In the genomic region with DNA sequence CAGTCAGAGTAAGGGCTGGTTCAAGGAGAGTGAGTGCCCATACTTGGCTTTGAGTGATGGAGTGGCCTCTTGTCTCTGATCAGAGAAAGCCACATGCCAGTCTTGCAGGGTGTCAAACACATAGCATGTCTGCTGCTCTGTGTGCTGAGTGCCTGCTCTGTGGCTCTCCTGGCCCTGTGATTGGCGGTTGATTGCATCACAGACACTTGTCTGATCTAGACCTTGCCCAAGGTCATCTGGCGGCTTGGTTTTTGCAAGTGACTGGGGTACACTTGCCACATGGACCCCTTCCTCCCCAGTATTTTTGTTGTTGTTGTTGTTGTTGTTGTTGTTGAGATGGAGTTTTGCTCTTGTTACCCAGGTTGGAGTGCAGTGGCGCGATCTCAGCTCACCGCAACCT, we compare ENCODE assay signal across 1 cellular context.
A peak's percentile ranks its signal among the peaks of the same experiment; 100 is the strongest.
TF ChIP-seq lines count a peak whose summit lies in the region.

No MANE protein-coding gene starts in this region.

TF ChIP-seq in K562, 482 proteins besides CTCF, POLR2A, EP300 and RAD21 (continued from another document and continues in another):
- TF ChIP-seq CEBPZ (IDR thresholded peaks at IDR 0.05; ENCODE audit: borderline replicate concordance, low read depth, low read length) (no peak), ZKSCAN8 (CRISPR knock-in tag; IDR thresholded peaks at IDR 0.05) (no peak), TSHZ1 (CRISPR knock-in tag; IDR thresholded peaks at IDR 0.05) (no peak), AFF4 (CRISPR knock-in tag; IDR thresholded peaks at IDR 0.05) (no peak), GABPB2 (CRISPR knock-in tag; conservative IDR thresholded peaks at IDR 0.05) (no peak), CEBPG (CRISPR knock-in tag; IDR thresholded peaks at IDR 0.05) (peak; percentile 69), CEBPG (tag; conservative IDR thresholded peaks at IDR 0.05 in 1 of 2, IDR thresholded peaks at IDR 0.05 in 1 of 2) (peak in 1 of 2 experiments; percentile 21; a peak in 1 of 4 replicates), CEBPB (tag; IDR thresholded peaks at IDR 0.05) (peak; percentile 69), POU5F1 (IDR thresholded peaks at IDR 0.05; ENCODE audit: borderline replicate concordance, low read depth, low read length, partially characterized antibody) (no peak), ARID2 (IDR thresholded peaks at IDR 0.05) (no peak), HOMEZ (CRISPR knock-in tag; IDR thresholded peaks at IDR 0.05) (no peak), KLF16 (IDR thresholded peaks at IDR 0.05) (no peak), CBX2 (IDR thresholded peaks at IDR 0.05; ENCODE audit: insufficient read depth, low read length, poor library complexity, severe bottlenecking) (no peak), MCM3 (IDR thresholded peaks at IDR 0.05) (no peak), ZBTB12 (CRISPR knock-in tag; IDR thresholded peaks at IDR 0.05) (no peak), NCOR1 (IDR thresholded peaks at IDR 0.05) (no peak), SRF (CRISPR knock-in tag; IDR thresholded peaks at IDR 0.05) (no peak), SPI1 (IDR thresholded peaks at IDR 0.05; ENCODE audit: borderline replicate concordance, low read depth, low read length) (no peak)
- TF ChIP-seq, protein P1, sequence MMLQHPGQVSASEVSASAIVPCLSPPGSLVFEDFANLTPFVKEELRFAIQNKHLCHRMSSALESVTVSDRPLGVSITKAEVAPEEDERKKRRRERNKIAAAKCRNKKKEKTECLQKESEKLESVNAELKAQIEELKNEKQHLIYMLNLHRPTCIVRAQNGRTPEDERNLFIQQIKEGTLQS (IDR thresholded peaks at IDR 0.05), result peak; percentile 56; the same call in 1 of the 2 replicates
- TF ChIP-seq, protein P1 (CRISPR knock-in tag; conservative IDR thresholded peaks at IDR 0.05), result no peak
- TF ChIP-seq, protein P2, sequence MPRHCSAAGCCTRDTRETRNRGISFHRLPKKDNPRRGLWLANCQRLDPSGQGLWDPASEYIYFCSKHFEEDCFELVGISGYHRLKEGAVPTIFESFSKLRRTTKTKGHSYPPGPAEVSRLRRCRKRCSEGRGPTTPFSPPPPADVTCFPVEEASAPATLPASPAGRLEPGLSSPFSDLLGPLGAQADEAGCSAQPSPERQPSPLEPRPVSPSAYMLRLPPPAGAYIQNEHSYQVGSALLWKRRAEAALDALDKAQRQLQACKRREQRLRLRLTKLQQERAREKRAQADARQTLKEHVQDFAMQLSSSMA (CRISPR knock-in tag; IDR thresholded peaks at IDR 0.05), result no peak
- TF ChIP-seq, protein P3, sequence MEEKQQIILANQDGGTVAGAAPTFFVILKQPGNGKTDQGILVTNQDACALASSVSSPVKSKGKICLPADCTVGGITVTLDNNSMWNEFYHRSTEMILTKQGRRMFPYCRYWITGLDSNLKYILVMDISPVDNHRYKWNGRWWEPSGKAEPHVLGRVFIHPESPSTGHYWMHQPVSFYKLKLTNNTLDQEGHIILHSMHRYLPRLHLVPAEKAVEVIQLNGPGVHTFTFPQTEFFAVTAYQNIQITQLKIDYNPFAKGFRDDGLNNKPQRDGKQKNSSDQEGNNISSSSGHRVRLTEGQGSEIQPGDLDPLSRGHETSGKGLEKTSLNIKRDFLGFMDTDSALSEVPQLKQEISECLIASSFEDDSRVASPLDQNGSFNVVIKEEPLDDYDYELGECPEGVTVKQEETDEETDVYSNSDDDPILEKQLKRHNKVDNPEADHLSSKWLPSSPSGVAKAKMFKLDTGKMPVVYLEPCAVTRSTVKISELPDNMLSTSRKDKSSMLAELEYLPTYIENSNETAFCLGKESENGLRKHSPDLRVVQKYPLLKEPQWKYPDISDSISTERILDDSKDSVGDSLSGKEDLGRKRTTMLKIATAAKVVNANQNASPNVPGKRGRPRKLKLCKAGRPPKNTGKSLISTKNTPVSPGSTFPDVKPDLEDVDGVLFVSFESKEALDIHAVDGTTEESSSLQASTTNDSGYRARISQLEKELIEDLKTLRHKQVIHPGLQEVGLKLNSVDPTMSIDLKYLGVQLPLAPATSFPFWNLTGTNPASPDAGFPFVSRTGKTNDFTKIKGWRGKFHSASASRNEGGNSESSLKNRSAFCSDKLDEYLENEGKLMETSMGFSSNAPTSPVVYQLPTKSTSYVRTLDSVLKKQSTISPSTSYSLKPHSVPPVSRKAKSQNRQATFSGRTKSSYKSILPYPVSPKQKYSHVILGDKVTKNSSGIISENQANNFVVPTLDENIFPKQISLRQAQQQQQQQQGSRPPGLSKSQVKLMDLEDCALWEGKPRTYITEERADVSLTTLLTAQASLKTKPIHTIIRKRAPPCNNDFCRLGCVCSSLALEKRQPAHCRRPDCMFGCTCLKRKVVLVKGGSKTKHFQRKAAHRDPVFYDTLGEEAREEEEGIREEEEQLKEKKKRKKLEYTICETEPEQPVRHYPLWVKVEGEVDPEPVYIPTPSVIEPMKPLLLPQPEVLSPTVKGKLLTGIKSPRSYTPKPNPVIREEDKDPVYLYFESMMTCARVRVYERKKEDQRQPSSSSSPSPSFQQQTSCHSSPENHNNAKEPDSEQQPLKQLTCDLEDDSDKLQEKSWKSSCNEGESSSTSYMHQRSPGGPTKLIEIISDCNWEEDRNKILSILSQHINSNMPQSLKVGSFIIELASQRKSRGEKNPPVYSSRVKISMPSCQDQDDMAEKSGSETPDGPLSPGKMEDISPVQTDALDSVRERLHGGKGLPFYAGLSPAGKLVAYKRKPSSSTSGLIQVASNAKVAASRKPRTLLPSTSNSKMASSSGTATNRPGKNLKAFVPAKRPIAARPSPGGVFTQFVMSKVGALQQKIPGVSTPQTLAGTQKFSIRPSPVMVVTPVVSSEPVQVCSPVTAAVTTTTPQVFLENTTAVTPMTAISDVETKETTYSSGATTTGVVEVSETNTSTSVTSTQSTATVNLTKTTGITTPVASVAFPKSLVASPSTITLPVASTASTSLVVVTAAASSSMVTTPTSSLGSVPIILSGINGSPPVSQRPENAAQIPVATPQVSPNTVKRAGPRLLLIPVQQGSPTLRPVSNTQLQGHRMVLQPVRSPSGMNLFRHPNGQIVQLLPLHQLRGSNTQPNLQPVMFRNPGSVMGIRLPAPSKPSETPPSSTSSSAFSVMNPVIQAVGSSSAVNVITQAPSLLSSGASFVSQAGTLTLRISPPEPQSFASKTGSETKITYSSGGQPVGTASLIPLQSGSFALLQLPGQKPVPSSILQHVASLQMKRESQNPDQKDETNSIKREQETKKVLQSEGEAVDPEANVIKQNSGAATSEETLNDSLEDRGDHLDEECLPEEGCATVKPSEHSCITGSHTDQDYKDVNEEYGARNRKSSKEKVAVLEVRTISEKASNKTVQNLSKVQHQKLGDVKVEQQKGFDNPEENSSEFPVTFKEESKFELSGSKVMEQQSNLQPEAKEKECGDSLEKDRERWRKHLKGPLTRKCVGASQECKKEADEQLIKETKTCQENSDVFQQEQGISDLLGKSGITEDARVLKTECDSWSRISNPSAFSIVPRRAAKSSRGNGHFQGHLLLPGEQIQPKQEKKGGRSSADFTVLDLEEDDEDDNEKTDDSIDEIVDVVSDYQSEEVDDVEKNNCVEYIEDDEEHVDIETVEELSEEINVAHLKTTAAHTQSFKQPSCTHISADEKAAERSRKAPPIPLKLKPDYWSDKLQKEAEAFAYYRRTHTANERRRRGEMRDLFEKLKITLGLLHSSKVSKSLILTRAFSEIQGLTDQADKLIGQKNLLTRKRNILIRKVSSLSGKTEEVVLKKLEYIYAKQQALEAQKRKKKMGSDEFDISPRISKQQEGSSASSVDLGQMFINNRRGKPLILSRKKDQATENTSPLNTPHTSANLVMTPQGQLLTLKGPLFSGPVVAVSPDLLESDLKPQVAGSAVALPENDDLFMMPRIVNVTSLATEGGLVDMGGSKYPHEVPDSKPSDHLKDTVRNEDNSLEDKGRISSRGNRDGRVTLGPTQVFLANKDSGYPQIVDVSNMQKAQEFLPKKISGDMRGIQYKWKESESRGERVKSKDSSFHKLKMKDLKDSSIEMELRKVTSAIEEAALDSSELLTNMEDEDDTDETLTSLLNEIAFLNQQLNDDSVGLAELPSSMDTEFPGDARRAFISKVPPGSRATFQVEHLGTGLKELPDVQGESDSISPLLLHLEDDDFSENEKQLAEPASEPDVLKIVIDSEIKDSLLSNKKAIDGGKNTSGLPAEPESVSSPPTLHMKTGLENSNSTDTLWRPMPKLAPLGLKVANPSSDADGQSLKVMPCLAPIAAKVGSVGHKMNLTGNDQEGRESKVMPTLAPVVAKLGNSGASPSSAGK (IDR thresholded peaks at IDR 0.05), result no peak
